ENCODE assay signal across 11 cellular contexts in genomic region chr6:38262041-38262440, GRCh38.
A peak's percentile ranks its signal among the peaks of the same experiment; 100 is the strongest.
DNase-seq lines count a peak whose midpoint lies in the region; ATAC-seq and TF ChIP-seq lines count a peak whose summit lies in the region.
"Had no signal": no experiment of that assay in that cellular context is flagged by ENCODE, and none has a peak within 500 bp of the region (broad histone marks: within the 10 kb centered on the region; RNA-seq: fewer than 3 reads in every experiment).

No MANE protein-coding gene starts in this region.

- intact Hi-C loops in Right ventricle myocardium inferior (cut with DNase I) = no loop called here
- intact Hi-C loops in cardiac septum (cut with DNase I) = no loop called here
- intact Hi-C loops in aorta (cut with DNase I) = no loop called here
- intact Hi-C loops in testis (cut with DNase I; ENCODE audit: low total_unique reads) = no loop called here

- no peak for TF ChIP-seq CTCF in choroid plexus epithelial cell (conservative IDR thresholded peaks at IDR 0.05; ENCODE audit: low read depth, low read length)
- TF ChIP-seq CTCF in testis (IDR thresholded peaks at IDR 0.05) = no peak

- H3K27ac ChIP-seq in aorta (ENCODE audit: low read depth in 1 of 2, low read length in 2 of 2) = peak overlapping the region; percentile 19 to 30
- no peak overlapping the region for H3K27ac ChIP-seq in testis

- TF ChIP-seq POLR2A in testis (IDR thresholded peaks at IDR 0.05) = no peak

- 28 to 38% methylated on average over 1 of the region's 1 CpG for WGBS in aorta, 2 donors
- 57 to 68% methylated on average over 1 of the region's 1 CpG for WGBS in testis, 2 donors

- H3K27me3 ChIP-seq in aorta (ENCODE audit: control insufficient read depth in 1 of 2, insufficient read depth in 2 of 2, low read length in 1 of 2) (no peaks in the 10 kb centered on the region), testis (no peaks in the 10 kb centered on the region)
- H3K27me3 ChIP-seq: uterus had no signal

- ATAC-seq in Right ventricle myocardium inferior (peak; percentile 88), aorta (ENCODE audit: low FRiP score) (no peak)

- H3K36me3 ChIP-seq in aorta (ENCODE audit: control insufficient read depth in 1 of 2, insufficient read depth in 2 of 2, low read length in 1 of 2) (no peaks in the 10 kb centered on the region), testis (ENCODE audit: low read depth, missing control alignments) (no peaks in the 10 kb centered on the region)
- H3K36me3 ChIP-seq: uterus had no signal

- DNase-seq in Right ventricle myocardium inferior (ENCODE audit: missing footprints) (no peak), cardiac septum (ENCODE audit: low spot score) (no peak), choroid plexus epithelial cell (ENCODE audit: low read depth) (peak; percentile 96), left kidney (ENCODE audit: low read depth, low spot score) (peak; percentile 72), aorta (no peak), NCI-H1436 treated with DMSO at 0.1 percent for 48 hours (lab: John Stamatoyannopoulos, UW) (no peak), testis (no peak), AML-193 (lab: John Stamatoyannopoulos, UW) (no peak)
- DNase-seq: activated CD8-positive, alpha-beta memory T cell treated with anti-CD3 and anti-CD28 coated beads, Interleukin-2, amount 50 U/mL, for 48 hours; C1 segment of cervical spinal cord; uterus had no signal

- H3K4me1 ChIP-seq in aorta (ENCODE audit: control insufficient read depth in 1 of 2, insufficient read depth in 2 of 2, low read length in 2 of 2) (peaks cover 3 to 11% of the 10 kb centered on the region in 2 donors), testis (no peaks in the 10 kb centered on the region)
- H3K4me1 ChIP-seq: uterus had no signal

- H3K9me3 ChIP-seq in aorta (ENCODE audit: control insufficient read depth, low read length) (no peaks in the 10 kb centered on the region), testis (no peaks in the 10 kb centered on the region)
- H3K9me3 ChIP-seq: uterus had no signal

- no peak overlapping the region for H3K4me3 ChIP-seq in choroid plexus epithelial cell (ENCODE audit: low read depth, low read length)
- H3K4me3 ChIP-seq in aorta (ENCODE audit: low read length in 2 of 2) = no peak overlapping the region
- no peak overlapping the region for H3K4me3 ChIP-seq in testis
- H3K4me3 ChIP-seq: uterus had no signal

Comparison
In these comparisons a context has a peak if more than half of its experiments do, and no peak if none do; other contexts are left out.
1. DNase-seq: peak in choroid plexus epithelial cell (single experiment) and left kidney (single experiment); none in Right ventricle myocardium inferior (single experiment), cardiac septum (single experiment), aorta (0 of 2), NCI-H1436 treated with DMSO at 0.1 percent for 48 hours (single experiment), testis (single experiment) and AML-193 (0 of 2).
2. H3K27ac ChIP-seq: peak in aorta (2 of 2); none in testis (0 of 2).